8 cellular contexts compared by ENCODE assay signal in genomic region chr2:10048501-10049171, GRCh38. TPM values are rescaled to one million over a fixed set of nuclear protein-coding genes. Genes with fewer than 3 reads are reported as not detected.
DNase-seq lines count a peak whose midpoint lies in the region; ATAC-seq and TF ChIP-seq lines count a peak whose summit lies in the region.

No MANE protein-coding gene starts in this region.

- peaks cover 0 to 65% of the 10 kb centered on the region in 2 donors for H3K36me3 ChIP-seq in left lung

- intact Hi-C loops in MCF 10A (cut with micrococcal nuclease): loop anchor here (1.0 to 10.0 kb wide), 4 partner anchors 64 to 494 kb away; partner anchors contain the start of gene ADAM17
- intact Hi-C loops in left lung (cut with DNase I): loop anchor here in 1 of 2 donors (5.0 to 10.0 kb wide), 2 partner anchors 64 to 231 kb away; no protein-coding TSS in a partner anchor

- H3K4me3 ChIP-seq in GM12865 (ENCODE audit: low read depth, low read length) (no peak overlapping the region), left lung (no peak overlapping the region)

- BruUV-seq in MCF 10A (replicated peaks; lab: Mats Ljungman, UMichigan): no TSS peak

- no peaks in the 10 kb centered on the region for H3K27me3 Mint-ChIP-seq in MCF 10A (ENCODE audit: insufficient read depth, unreplicated experiment)

- H3K27me3 ChIP-seq in left lung: no peaks in the 10 kb centered on the region

- H3K27ac Mint-ChIP-seq in MCF 10A (ENCODE audit: low read depth, unreplicated experiment): no peak overlapping the region

- no peaks in the 10 kb centered on the region for H3K9me3 Mint-ChIP-seq in MCF 10A (ENCODE audit: unreplicated experiment)

- TF ChIP-seq CTCF in GM12865 (IDR thresholded peaks at IDR 0.05; ENCODE audit: insufficient read depth, low read depth, low read length, missing control alignments): peak; percentile 59
- peak; percentile 35 for TF ChIP-seq CTCF in MCF 10A (IDR thresholded peaks at IDR 0.05; ENCODE audit: unreplicated experiment)
- TF ChIP-seq CTCF in left lung (IDR thresholded peaks at IDR 0.05): peak; percentile 54 to 55

- peaks cover 4% of the 10 kb centered on the region for H3K4me1 Mint-ChIP-seq in MCF 10A (ENCODE audit: insufficient read depth, unreplicated experiment)

- CTCF ChIA-PET in MCF 10A (lab: Yijun Ruan, JAX): interaction anchor here (0.6 to 5.3 kb wide), 35 partner anchors 8 to 1103 kb away, joined by 3 to 81 read pairs (median 3); no protein-coding TSS in a partner anchor

- peak; percentile 48 for ATAC-seq in left lung
- ATAC-seq in HG02938 (IDR thresholded peaks at IDR 0.05; ENCODE audit: unreplicated experiment): no peak
- ATAC-seq in HG03196 (IDR thresholded peaks at IDR 0.05; ENCODE audit: unreplicated experiment): no peak

- no peaks in the 10 kb centered on the region for H3K9me3 ChIP-seq in left lung

- POLR2A ChIA-PET in MCF 10A (lab: Yijun Ruan, JAX): interaction anchor here (0.8 to 2.1 kb wide), 6 partner anchors 9 to 278 kb away, joined by 3 to 7 read pairs (median 4); no protein-coding TSS in a partner anchor

- no peak overlapping the region for H3K27ac ChIP-seq in left lung

- no peak overlapping the region for H3K4me3 Mint-ChIP-seq in MCF 10A (ENCODE audit: unreplicated experiment)

- DNase-seq in AG08396 (ENCODE audit: low spot score) (peak; percentile 70), GM12865 (ENCODE audit: low read depth) (peak; percentile 57), NCI-H446 treated with DMSO at 0.1 percent for 48 hours (lab: John Stamatoyannopoulos, UW) (peak; percentile 47), MCF 10A (ENCODE audit: unreplicated experiment) (peak; percentile 63), left lung (peak in 1 of 2 donors; percentile 47), mesenteric fat pad (ENCODE audit: low spot score) (no peak)

- peaks cover 3 to 67% of the 10 kb centered on the region in 2 donors for H3K4me1 ChIP-seq in left lung

- H3K36me3 Mint-ChIP-seq in MCF 10A (ENCODE audit: insufficient read depth, unreplicated experiment): peaks cover 44% of the 10 kb centered on the region

RNA-seq across cellular contexts. Expression of gene KLF11, which starts 5.3 kb away (rescaled TPM):
- total RNA-seq in MCF 10A (2022) (7.1 and 10.0 TPM in 2 replicates), left lung (10 to 100 TPM; 15.7 to 23.0 TPM), mesenteric fat pad (66.7 TPM)

RNA-seq across cellular contexts. Expression of gene CYS1, which starts 31.6 kb away (rescaled TPM):
- total RNA-seq in MCF 10A (2022) (not detected in 2 replicates), left lung (under 1 TPM; 0.60 to 0.93 TPM), mesenteric fat pad (0.80 TPM)
